ENCODE assay signal across 16 cellular contexts in genomic region chr16:14291941-14292825, GRCh38.
"Had no signal": no experiment of that assay in that cellular context is flagged by ENCODE, and none has a peak within 500 bp of the region (broad histone marks: within the 10 kb centered on the region; RNA-seq: fewer than 3 reads in every experiment).

No MANE protein-coding gene starts in this region.

- H3K36me3 ChIP-seq: gastrocnemius medialis, heart right ventricle, neural progenitor cell, pancreas, thyroid gland, vagina, WERI-Rb-1 had no signal

- DNase-seq: activated CD4-positive, alpha-beta memory T cell treated with anti-CD3 and anti-CD28 coated beads, Interleukin-2, amount 10 ng/mL, durations not matched to agents 7 days and 5 days; activated CD4-positive, alpha-beta T cell treated with anti-CD3 and anti-CD28 coated beads for 36 hours; activated CD8-positive, alpha-beta memory T cell treated with anti-CD3 and anti-CD28 coated beads, Interleukin-2, amount 50 U/mL, for 4 hours; activated naive CD4-positive, alpha-beta T cell treated with anti-CD3 and anti-CD28 coated beads for 36 hours; gastrocnemius medialis; heart right ventricle; left ventricle myocardium superior; stimulated activated CD4-positive, alpha-beta T cell treated with anti-CD3 and anti-CD28 coated beads, Interleukin-15, amount 100 ng/mL, for 24 hours; stimulated activated CD4-positive, alpha-beta T cell treated with anti-CD3 and anti-CD28 coated beads, Interleukin-4, amount 100 ng/mL, for 4 hours; stimulated activated naive CD8-positive, alpha-beta T cell treated with anti-CD3 and anti-CD28 coated beads, Interleukin-15, amount 100 ng/mL, for 72 hours; thyroid gland; WERI-Rb-1 had no signal

- H3K4me3 ChIP-seq: gastrocnemius medialis, heart right ventricle, neural progenitor cell, pancreas, thyroid gland, vagina had no signal

- H3K9me3 ChIP-seq: gastrocnemius medialis, pancreas, thyroid gland had no signal

- ATAC-seq: activated CD4-positive, alpha-beta T cell treated with anti-CD3 and anti-CD28 coated beads for 36 hours; gastrocnemius medialis; left ventricle myocardium superior; stimulated activated naive CD8-positive, alpha-beta T cell treated with anti-CD3 and anti-CD28 coated beads, Interleukin-15, amount 100 ng/mL, for 72 hours; T-cell had no signal

- H3K4me1 ChIP-seq: neural progenitor cell, pancreas, thyroid gland, vagina had no signal

- H3K27ac ChIP-seq: gastrocnemius medialis, neural progenitor cell, pancreas, thyroid gland, vagina, WERI-Rb-1 had no signal

- H3K27me3 ChIP-seq: gastrocnemius medialis, heart right ventricle, neural progenitor cell, pancreas, thyroid gland, vagina had no signal
